ENCODE assay signal across 8 cellular contexts in genomic region chr12:95116773-95117172, GRCh38. TPM values are rescaled to one million over a fixed set of nuclear protein-coding genes. Genes with fewer than 3 reads are reported as not detected.
DNase-seq lines count a peak whose midpoint lies in the region; ATAC-seq and TF ChIP-seq lines count a peak whose summit lies in the region.

No MANE protein-coding gene starts in this region.

- no peaks in the 10 kb centered on the region for H3K4me1 Mint-ChIP-seq in stimulated activated naive CD8-positive, alpha-beta T cell treated with anti-CD3 and anti-CD28 coated beads, Interleukin-15, amount 100 ng/mL, for 72 hours

- H3K9me3 ChIP-seq in heart right ventricle, result no peaks in the 10 kb centered on the region
- H3K9me3 ChIP-seq in aorta (ENCODE audit: control insufficient read depth, low read length), result no peaks in the 10 kb centered on the region

- peak; percentile 71 for ATAC-seq in stimulated activated naive CD8-positive, alpha-beta T cell treated with anti-CD3 and anti-CD28 coated beads, Interleukin-15, amount 100 ng/mL, for 72 hours
- ATAC-seq in stimulated activated naive CD8-positive, alpha-beta T cell treated with anti-CD3 and anti-CD28 coated beads, Interleukin-15, Interleukin-2, amounts not matched to agents 100 U/mL and 50 U/mL, for 24 hours, result no peak
- ATAC-seq in HG03520 (IDR thresholded peaks at IDR 0.05; ENCODE audit: unreplicated experiment) (peak; percentile 33), heart right ventricle (peak in 6 of 8 donors; percentile 8 to 36 (median 22)), aorta (ENCODE audit: low FRiP score) (peak; percentile 31)

- H3K27ac Mint-ChIP-seq in stimulated activated naive CD8-positive, alpha-beta T cell treated with anti-CD3 and anti-CD28 coated beads, Interleukin-15, amount 100 ng/mL, for 72 hours, result no peak overlapping the region

- H3K4me1 ChIP-seq in heart right ventricle (peaks cover 0 to 26% (median 19%) of the 10 kb centered on the region in 9 donors), aorta (ENCODE audit: control insufficient read depth in 1 of 2, insufficient read depth in 2 of 2, low read length in 2 of 2) (peaks cover 4 to 6% of the 10 kb centered on the region in 2 donors)

- H3K27me3 ChIP-seq in heart right ventricle (no peaks in the 10 kb centered on the region), aorta (ENCODE audit: control insufficient read depth in 1 of 2, insufficient read depth in 2 of 2, low read length in 1 of 2) (no peaks in the 10 kb centered on the region)

- intact Hi-C loops in heart right ventricle (cut with DNase I) (loop anchor here (1.0 to 10.0 kb wide), 10 partner anchors 98 to 418 kb away; partner anchors contain the start of genes FGD6 (in 8 of the 10) and VEZT (in 8 of the 10)), aorta (cut with DNase I) (loop anchor here (1.0 to 10.0 kb wide), 4 partner anchors 101 to 418 kb away; partner anchors contain the start of genes FGD6 (in 2 of the 2) and VEZT (in 2 of the 2))

- no peak for TF ChIP-seq CTCF in heart right ventricle (IDR thresholded peaks at IDR 0.05)

- H3K27me3 Mint-ChIP-seq in stimulated activated naive CD8-positive, alpha-beta T cell treated with anti-CD3 and anti-CD28 coated beads, Interleukin-15, amount 100 ng/mL, for 72 hours, result no peaks in the 10 kb centered on the region

- peak overlapping the region in 1 of 10 donors; percentile 2 for H3K27ac ChIP-seq in heart right ventricle
- peak overlapping the region; percentile 33 to 67 for H3K27ac ChIP-seq in aorta (ENCODE audit: low read depth in 1 of 2, low read length in 2 of 2)

- peaks cover 0 to 19% (median 0%) of the 10 kb centered on the region in 9 donors for H3K36me3 ChIP-seq in heart right ventricle
- no peaks in the 10 kb centered on the region for H3K36me3 ChIP-seq in aorta (ENCODE audit: control insufficient read depth in 1 of 2, insufficient read depth in 2 of 2, low read length in 1 of 2)

- WGBS in heart right ventricle, 2 donors, result 62 to 72% methylated on average over 3 of the region's 3 CpGs
- WGBS in aorta, 2 donors, result 22 to 26% methylated on average over 3 of the region's 3 CpGs

- H3K4me3 Mint-ChIP-seq in stimulated activated naive CD8-positive, alpha-beta T cell treated with anti-CD3 and anti-CD28 coated beads, Interleukin-15, amount 100 ng/mL, for 72 hours, result no peak overlapping the region

- no peaks in the 10 kb centered on the region for H3K9me3 Mint-ChIP-seq in stimulated activated naive CD8-positive, alpha-beta T cell treated with anti-CD3 and anti-CD28 coated beads, Interleukin-15, amount 100 ng/mL, for 72 hours

- H3K4me3 ChIP-seq in heart right ventricle (no peak overlapping the region), aorta (ENCODE audit: low read length in 2 of 2) (no peak overlapping the region)

- peak in 1 of 2 donors; percentile 2 for DNase-seq in stimulated activated naive CD8-positive, alpha-beta T cell treated with anti-CD3 and anti-CD28 coated beads, Interleukin-15, amount 100 ng/mL, for 72 hours
- no peak for DNase-seq in stimulated activated naive CD8-positive, alpha-beta T cell treated with anti-CD3 and anti-CD28 coated beads, Interleukin-15, Interleukin-2, amounts not matched to agents 100 U/mL and 50 U/mL, for 24 hours
- DNase-seq in heart right ventricle (no peak), aorta (no peak), NCI-H345 treated with DMSO at 0.1 percent for 48 hours (lab: John Stamatoyannopoulos, UW; ENCODE audit: unreplicated experiment) (no peak), NCI-H1436 (lab: John Stamatoyannopoulos, UW) (no peak)
- DNase-seq in stimulated activated CD4-positive, alpha-beta T cell treated with anti-CD3 and anti-CD28 coated beads, Interleukin-2, amount 100 ng/mL, for 24 hours, result no peak

RNA-seq across cellular contexts. Expression of gene NR2C1, which starts 43.4 kb away (rescaled TPM):
- total RNA-seq in heart right ventricle (10 to 100 TPM; 33.6 to 46.0 (median 38.3) TPM), aorta (10 to 100 TPM; 24.4 to 43.8 TPM)
- polyA plus RNA-seq in heart right ventricle (100 to 1,000 TPM in 1 of 2 donors, 10 to 100 TPM in 1; 11.3 to 189 TPM), aorta (10 to 100 TPM in 1 of 2 donors, 1 to 10 TPM in 1; 9.5 to 59.5 TPM)
